In the genomic region with DNA sequence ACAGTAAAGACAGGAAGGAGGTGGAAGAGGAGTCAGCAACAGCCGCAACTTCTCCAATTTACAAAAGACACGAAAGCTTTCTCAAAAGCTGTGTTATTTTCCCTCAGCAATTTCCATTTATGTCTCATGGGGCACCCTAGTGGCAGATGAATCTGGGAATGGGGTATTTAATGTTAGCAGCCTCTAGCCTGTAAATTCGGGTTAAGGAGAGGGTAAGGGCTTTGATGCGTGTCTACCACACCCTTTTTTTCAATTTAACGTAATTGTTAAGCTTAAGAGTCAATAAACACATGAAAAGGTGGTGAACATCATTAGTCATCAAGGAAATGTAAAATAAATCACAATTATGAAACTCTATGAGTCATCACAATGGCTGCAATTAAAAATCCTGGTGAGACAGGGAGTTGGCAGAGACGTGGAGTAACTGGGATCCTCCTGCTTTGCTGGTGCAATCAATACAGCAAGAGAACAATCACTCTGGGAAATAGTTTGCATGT, we compare ENCODE assay signal across 11 cellular contexts.
DNase-seq lines count a peak whose midpoint lies in the region; ATAC-seq, FAIRE-seq and TF ChIP-seq lines count a peak whose summit lies in the region.
"Had no signal": no experiment of that assay in that cellular context is flagged by ENCODE, and none has a peak within 500 bp of the region (broad histone marks: within the 10 kb centered on the region; RNA-seq: fewer than 3 reads in every experiment).

No MANE protein-coding gene starts in this region.

- FAIRE-seq in urothelium cell line (lab: Jason Lieb, UNC) = no peak

- TF ChIP-seq CTCF in upper lobe of right lung (IDR thresholded peaks at IDR 0.05) = no peak

- no peaks in the 10 kb centered on the region for H3K36me3 ChIP-seq in upper lobe of right lung

- H3K27me3 ChIP-seq in upper lobe of right lung = no peaks in the 10 kb centered on the region

- H3K4me3 ChIP-seq in upper lobe of right lung = no peak overlapping the region

- intact Hi-C loops in upper lobe of right lung (cut with DNase I) = no loop called here

- DNase-seq in NOMO-1 treated with DMSO at 0.1 percent for 48 hours (lab: John Stamatoyannopoulos, UW; ENCODE audit: unreplicated experiment) (peak; percentile 16), NOMO-1 treated with dmso at 0.1 percent for 144 hours (lab: John Stamatoyannopoulos, UW; ENCODE audit: unreplicated experiment) (no peak), RKO (ENCODE audit: low spot score) (peak; percentile 52), fibroblast of gingiva (ENCODE audit: low read depth) (peak; percentile 64), urothelium cell line (ENCODE audit: low spot score) (peak; percentile 50), upper lobe of right lung (no peak)
- DNase-seq in activated CD8-positive, alpha-beta memory T cell treated with anti-CD3 and anti-CD28 coated beads for 24 hours = no peak
- DNase-seq: anterior cingulate cortex, H7, nephron progenitor cell had no signal

- ATAC-seq in upper lobe of right lung (no peak), GM18517 (IDR thresholded peaks at IDR 0.05; ENCODE audit: unreplicated experiment) (no peak)

- no peak overlapping the region for H3K27ac ChIP-seq in upper lobe of right lung

- no peaks in the 10 kb centered on the region for H3K4me1 ChIP-seq in upper lobe of right lung

- H3K9me3 ChIP-seq in upper lobe of right lung = no peaks in the 10 kb centered on the region

Comparison
In these comparisons a context has a peak if more than half of its experiments do, and no peak if none do; other contexts are left out.
1. DNase-seq: peak in NOMO-1 treated with DMSO at 0.1 percent for 48 hours (single experiment), RKO (single experiment), fibroblast of gingiva (single experiment) and urothelium cell line (single experiment); none in NOMO-1 treated with dmso at 0.1 percent for 144 hours (single experiment), upper lobe of right lung (single experiment) and activated CD8-positive, alpha-beta memory T cell treated with anti-CD3 and anti-CD28 coated beads for 24 hours (single experiment).